In the genomic region with DNA sequence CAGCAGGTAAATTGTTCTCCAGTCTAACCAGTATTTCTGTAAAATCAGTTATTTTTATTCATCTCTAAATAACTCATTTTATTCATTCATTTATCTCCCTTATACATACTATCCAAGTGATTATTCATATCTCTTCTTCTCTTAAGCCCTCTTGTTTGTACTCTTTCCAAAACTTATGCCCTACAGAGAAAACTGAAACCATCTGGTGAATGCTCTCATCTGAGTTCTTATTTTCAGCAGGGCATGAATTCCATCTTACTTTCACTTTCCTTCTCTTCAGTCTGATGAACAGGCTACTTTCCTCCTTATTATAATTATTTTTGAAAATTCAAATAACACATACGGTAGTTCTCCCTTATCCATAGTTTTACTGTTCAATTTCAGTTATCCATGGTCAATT, we compare ENCODE assay signal across 8 cellular contexts.
A peak's percentile ranks its signal among the peaks of the same experiment; 100 is the strongest.
DNase-seq lines count a peak whose midpoint lies in the region; ATAC-seq and TF ChIP-seq lines count a peak whose summit lies in the region.

No MANE protein-coding gene starts in this region.

- ATAC-seq in GM19351 (IDR thresholded peaks at IDR 0.05; ENCODE audit: unreplicated experiment), result peak; percentile 74

- POLR2A ChIA-PET in AG04449 (lab: Yijun Ruan, JAX), result no interaction called here

- no peaks in the 10 kb centered on the region for H3K36me3 ChIP-seq in fibroblast of lung (ENCODE audit: control insufficient read depth, insufficient read depth, low read length)

- no peak for DNase-seq in AG04449 (ENCODE audit: low read depth, low spot score)
- DNase-seq in HT1080 (ENCODE audit: low read depth), result peak; percentile 5
- DNase-seq in fibroblast of lung (ENCODE audit: low read depth in 2 of 2), result peak; percentile 23 to 70
- DNase-seq in NCI-H2196 treated with DMSO at 0.1 percent for 48 hours (lab: John Stamatoyannopoulos, UW; ENCODE audit: unreplicated experiment), result no peak
- DNase-seq in germinal center (ENCODE audit: low spot score), result no peak
- no peak for DNase-seq in stimulated activated CD4-positive, alpha-beta T cell treated with anti-CD3 and anti-CD28 coated beads, Interleukin-12 subunit alpha, Interleukin-12 subunit beta, amount 100 ng/mL, for 4 hours
- no peak for DNase-seq in NOMO-1 treated with dmso at 0.1 percent for 144 hours (lab: John Stamatoyannopoulos, UW; ENCODE audit: unreplicated experiment)

- H3K27ac ChIP-seq in fibroblast of lung (ENCODE audit: insufficient read depth, low read length), result no peak overlapping the region

- H3K4me1 ChIP-seq in fibroblast of lung (ENCODE audit: control insufficient read depth, extremely low read depth, insufficient read depth, low read length), result no peaks in the 10 kb centered on the region

- no peak overlapping the region for H3K9ac ChIP-seq in fibroblast of lung (ENCODE audit: insufficient read depth, low read length)

- no peaks in the 10 kb centered on the region for H3K79me2 ChIP-seq in fibroblast of lung (ENCODE audit: control insufficient read depth, insufficient read depth, low read length)

- no peaks in the 10 kb centered on the region for H3K9me3 ChIP-seq in fibroblast of lung (ENCODE audit: control insufficient read depth, insufficient read depth, low read depth, low read length)

- H4K20me1 ChIP-seq in fibroblast of lung (ENCODE audit: control insufficient read depth, extremely low read depth, insufficient read depth, low read length), result no peaks in the 10 kb centered on the region

- H3K4me3 ChIP-seq in AG04449 (ENCODE audit: low read depth, low read length), result 0 out of 2 replicates have a peak overlapping the region, but pooled peaks have one; percentile 2
- H3K4me3 ChIP-seq in fibroblast of lung (replicated peaks in 1 of 4; ENCODE audit: control extremely low read depth in 1 of 4, insufficient read depth in 1 of 4, low read depth in 3 of 4, low read length in 4 of 4), result peak overlapping the region in 1 of 4 experiments; percentile 35

- no peak for TF ChIP-seq CTCF in AG04449 (IDR thresholded peaks at IDR 0.05; ENCODE audit: insufficient read depth, low read length, missing control alignments)
- no peak for TF ChIP-seq CTCF in fibroblast of lung (conservative IDR thresholded peaks at IDR 0.05 in 1 of 2, IDR thresholded peaks at IDR 0.05 in 1 of 2; ENCODE audit: low read depth in 1 of 2, low read length in 2 of 2)

- H2AFZ ChIP-seq in fibroblast of lung (ENCODE audit: low read length), result no peak overlapping the region

- H3K27me3 ChIP-seq in fibroblast of lung (ENCODE audit: control insufficient read depth, insufficient read depth, low read length), result no peaks in the 10 kb centered on the region

- CTCF ChIA-PET in AG04449 (lab: Yijun Ruan, JAX), result no interaction called here

- peak overlapping the region; percentile 69 for H3K4me2 ChIP-seq in fibroblast of lung (ENCODE audit: extremely low read depth, insufficient read depth, low read length)

Comparison
In these comparisons a context has a peak if more than half of its experiments do, and no peak if none do; other contexts are left out.
1. DNase-seq: peak in HT1080 (single experiment) and fibroblast of lung (2 of 2); none in AG04449 (single experiment), NCI-H2196 treated with DMSO at 0.1 percent for 48 hours (single experiment), germinal center (single experiment), stimulated activated CD4-positive, alpha-beta T cell treated with anti-CD3 and anti-CD28 coated beads, Interleukin-12 subunit alpha, Interleukin-12 subunit beta, amount 100 ng/mL, for 4 hours (single experiment) and NOMO-1 treated with dmso at 0.1 percent for 144 hours (single experiment).